ENCODE assay signal across 25 cellular contexts in the genomic region with DNA sequence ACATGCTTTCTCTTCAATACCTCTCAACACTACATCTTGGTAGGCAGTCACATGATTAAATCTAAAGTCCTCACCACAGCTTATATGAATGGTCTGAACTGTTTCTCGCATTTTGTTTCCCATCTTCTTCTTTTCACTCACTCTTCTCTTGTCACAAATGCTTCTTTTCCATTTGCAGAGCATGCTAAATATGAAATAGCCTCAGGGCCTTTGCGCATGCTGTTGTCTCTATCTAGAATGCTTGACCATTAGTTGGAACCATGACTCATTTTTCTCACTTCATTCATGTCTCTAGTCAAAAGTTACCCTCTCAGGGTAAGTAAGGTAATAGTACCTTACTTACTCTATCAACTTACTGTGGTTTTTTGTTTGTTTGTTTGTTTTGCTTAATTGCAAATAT.
"Had no signal": no experiment of that assay in that cellular context is flagged by ENCODE, and none has a peak within 500 bp of the region (broad histone marks: within the 10 kb centered on the region; RNA-seq: fewer than 3 reads in every experiment).

No MANE protein-coding gene starts in this region.

- H3K4me1 Mint-ChIP-seq: central memory CD8-positive, alpha-beta T cell had no signal

- H3K9me3 Mint-ChIP-seq: activated T-cell treated with anti-CD3 and anti-CD28 coated beads, Interleukin-2, amount 50 U/mL, for 4 hours; central memory CD8-positive, alpha-beta T cell had no signal

- H3K27me3 ChIP-seq: body of pancreas, esophagus muscularis mucosa, gastrocnemius medialis, ovary, right atrium auricular region, transverse colon, vagina had no signal

- H3K27me3 Mint-ChIP-seq: central memory CD8-positive, alpha-beta T cell; naive thymus-derived CD4-positive, alpha-beta T cell; stimulated activated naive CD8-positive, alpha-beta T cell treated with anti-CD3 and anti-CD28 coated beads, Interleukin-15, Interleukin-2, amounts not matched to agents 100 ng/mL and 50 ng/mL, for 24 hours had no signal

- H3K4me3 ChIP-seq: body of pancreas, coronary artery, esophagus muscularis mucosa, gastrocnemius medialis, left ventricle myocardium inferior, ovary, psoas muscle, right atrium auricular region, transverse colon, vagina had no signal

- H3K4me3 Mint-ChIP-seq: activated naive CD4-positive, alpha-beta T cell treated with anti-CD3 and anti-CD28 coated beads for 36 hours; activated naive CD8-positive, alpha-beta T cell treated with anti-CD3 and anti-CD28 coated beads, Interleukin-2, amount 50 U/mL, for 24 hours; activated T-cell treated with anti-CD3 and anti-CD28 coated beads, Interleukin-2, amount 50 U/mL, for 4 hours; central memory CD8-positive, alpha-beta T cell; naive thymus-derived CD4-positive, alpha-beta T cell; stimulated activated naive CD8-positive, alpha-beta T cell treated with anti-CD3 and anti-CD28 coated beads, Interleukin-15, Interleukin-2, amounts not matched to agents 100 ng/mL and 50 ng/mL, for 24 hours; T-cell; T-helper 2 cell treated with Interferon-gamma antibody and Interleukin-4, amounts not matched to agents 5 μg/mL and 100 μg/mL, for 36 hours had no signal

- H3K36me3 ChIP-seq: esophagus muscularis mucosa, gastrocnemius medialis, left ventricle myocardium inferior, ovary, right atrium auricular region, transverse colon, vagina had no signal

- ATAC-seq: activated CD4-positive, CD25-positive, alpha-beta regulatory T cell treated with anti-CD3 and anti-CD28 coated beads, Interleukin-2, amount 50 U/mL, for 24 hours; activated naive CD8-positive, alpha-beta T cell treated with anti-CD3 and anti-CD28 coated beads, Interleukin-2, amount 50 U/mL, for 24 hours; activated T-cell treated with anti-CD3 and anti-CD28 coated beads, Interleukin-2, amount 50 U/mL, for 4 hours; body of pancreas; gastrocnemius medialis; naive thymus-derived CD4-positive, alpha-beta T cell; psoas muscle; T-cell had no signal

- H3K27ac Mint-ChIP-seq: activated naive CD4-positive, alpha-beta T cell treated with anti-CD3 and anti-CD28 coated beads for 36 hours; activated naive CD8-positive, alpha-beta T cell treated with anti-CD3 and anti-CD28 coated beads, Interleukin-2, amount 50 U/mL, for 24 hours; stimulated activated naive CD8-positive, alpha-beta T cell treated with anti-CD3 and anti-CD28 coated beads, Interleukin-15, Interleukin-2, amounts not matched to agents 100 ng/mL and 50 ng/mL, for 24 hours; T-cell; T-helper 2 cell treated with Interferon-gamma antibody and Interleukin-4, amounts not matched to agents 5 μg/mL and 100 μg/mL, for 36 hours had no signal

- H3K9me3 ChIP-seq: body of pancreas, esophagus muscularis mucosa, gastrocnemius medialis, left ventricle myocardium inferior, ovary, psoas muscle, right atrium auricular region, transverse colon, vagina had no signal

- DNase-seq: activated CD8-positive, alpha-beta memory T cell treated with anti-CD3 and anti-CD28 coated beads, Interleukin-2, amount 50 U/mL, for 4 hours; activated effector memory CD4-positive, alpha-beta T cell treated with Interleukin-2 at 50 U/mL for 16 hours; activated naive CD4-positive, alpha-beta T cell treated with anti-CD3 and anti-CD28 coated beads for 36 hours; activated naive CD8-positive, alpha-beta T cell treated with anti-CD3 and anti-CD28 coated beads, Interleukin-2, amount 50 U/mL, for 24 hours; activated T-cell treated with anti-CD3 and anti-CD28 coated beads, Interleukin-2, amount 50 U/mL, for 4 hours; body of pancreas; gastrocnemius medialis; hippocampal formation; left ventricle myocardium inferior; naive thymus-derived CD4-positive, alpha-beta T cell; ovary; psoas muscle; stimulated activated CD4-positive, alpha-beta T cell treated with anti-CD3 and anti-CD28 coated beads, Interleukin-12 subunit alpha, Interleukin-12 subunit beta, amount 100 ng/mL, for 4 hours; stimulated activated CD4-positive, alpha-beta T cell treated with anti-CD3 and anti-CD28 coated beads, Interleukin-4, amount 100 ng/mL, for 4 hours; T-cell; transverse colon had no signal

- H3K4me1 ChIP-seq: body of pancreas, gastrocnemius medialis, left ventricle myocardium inferior, psoas muscle, right atrium auricular region, transverse colon, vagina had no signal

- H3K27ac ChIP-seq: body of pancreas, coronary artery, esophagus muscularis mucosa, gastrocnemius medialis, left ventricle myocardium inferior, ovary, psoas muscle, right atrium auricular region, transverse colon, vagina, VCaP had no signal
